ENCODE assay signal across 9 cellular contexts in genomic region chr6:138455746-138456392, GRCh38. TPM values are rescaled to one million over a fixed set of nuclear protein-coding genes. Genes with fewer than 3 reads are reported as not detected.
DNase-seq lines count a peak whose midpoint lies in the region; ATAC-seq, FAIRE-seq and TF ChIP-seq lines count a peak whose summit lies in the region.
"Had no signal": no experiment of that assay in that cellular context is flagged by ENCODE, and none has a peak within 500 bp of the region (broad histone marks: within the 10 kb centered on the region; RNA-seq: fewer than 3 reads in every experiment).

No MANE protein-coding gene starts in this region.

- H3K4me3 Mint-ChIP-seq in astrocyte (ENCODE audit: unreplicated experiment), result no peak overlapping the region

- H3K36me3 ChIP-seq in astrocyte (ENCODE audit: insufficient read depth, low read length) (peaks cover 3% of the 10 kb centered on the region), pancreas (no peaks in the 10 kb centered on the region)
- H3K36me3 ChIP-seq: neutrophil had no signal

- H3K9me3 Mint-ChIP-seq in astrocyte (ENCODE audit: unreplicated experiment), result no peaks in the 10 kb centered on the region

- peaks cover 3% of the 10 kb centered on the region for H4K20me1 ChIP-seq in astrocyte (ENCODE audit: insufficient read depth, low read length)

- H3K36me3 Mint-ChIP-seq in astrocyte (ENCODE audit: low read depth, unreplicated experiment), result peaks cover 7% of the 10 kb centered on the region

- no peaks in the 10 kb centered on the region for H3K27me3 Mint-ChIP-seq in astrocyte (ENCODE audit: low read depth, unreplicated experiment)

- H2AFZ ChIP-seq in astrocyte (ENCODE audit: low read depth, low read length), result no peak overlapping the region

- DNase-seq in GM13977 (ENCODE audit: low spot score) (peak; percentile 62), astrocyte (ENCODE audit: low read depth) (peak; percentile 71), pancreas (peak in 1 of 6 donors; percentile 23), HEK293T (ENCODE audit: extremely low spot score) (no peak), SHP77 (lab: John Stamatoyannopoulos, UW) (no peak), NCI-H187 treated with DMSO at 0.1 percent for 48 hours (lab: John Stamatoyannopoulos, UW) (no peak)

- no peak for TF ChIP-seq EP300 in Ishikawa (IDR thresholded peaks at IDR 0.05; ENCODE audit: borderline replicate concordance)

- in situ Hi-C loops in GM13977 (cut with MboI; ENCODE audit: low pct_unique_long_range_greater_than_20kb, low sequenced_read_pairs, unreplicated experiment), result no loop called here

- ATAC-seq in GM21619 (IDR thresholded peaks at IDR 0.05; ENCODE audit: unreplicated experiment) (peak; percentile 98), pancreas (peak; percentile 76 to 86 (median 86))

- intact Hi-C loops in pancreas (cut with DNase I), result no loop called here

- H3K4me1 ChIP-seq in astrocyte (ENCODE audit: insufficient read depth, low read length), result peaks cover 12% of the 10 kb centered on the region
- H3K4me1 ChIP-seq in pancreas, result peaks cover 0 to 11% (median 8%) of the 10 kb centered on the region in 3 donors

- H3K27ac ChIP-seq in astrocyte (ENCODE audit: low read depth, low read length), result no peak overlapping the region
- peak overlapping the region in 2 of 4 donors; percentile 69 to 70 for H3K27ac ChIP-seq in pancreas
- H3K27ac ChIP-seq: neutrophil had no signal

- no peaks in the 10 kb centered on the region for H3K79me2 ChIP-seq in astrocyte (ENCODE audit: insufficient read depth, low read length)

- WGBS in pancreas, 2 donors, result 27 to 30% methylated on average over 7 of the region's 7 CpGs

- no peak overlapping the region for H3K27ac Mint-ChIP-seq in astrocyte (ENCODE audit: unreplicated experiment)

- H3K9ac ChIP-seq in astrocyte (ENCODE audit: low read length), result no peak overlapping the region

- H3K4me3 ChIP-seq in astrocyte (ENCODE audit: insufficient read depth, low read depth, low read length), result no peak overlapping the region
- H3K4me3 ChIP-seq in pancreas, result no peak overlapping the region

- peaks cover 1% of the 10 kb centered on the region for H3K4me1 Mint-ChIP-seq in astrocyte (ENCODE audit: low read depth, unreplicated experiment)

- H3K4me2 ChIP-seq in astrocyte (ENCODE audit: low read length), result peak overlapping the region; percentile 48

- H3K27me3 ChIP-seq in astrocyte (ENCODE audit: insufficient read depth, low read length) (no peaks in the 10 kb centered on the region), pancreas (no peaks in the 10 kb centered on the region)
- H3K27me3 ChIP-seq: neutrophil had no signal

- FAIRE-seq in astrocyte (lab: Jason Lieb, UNC) (no peak), pancreas (lab: Jason Lieb, UNC) (no peak)

- H3K9me3 ChIP-seq in astrocyte (ENCODE audit: insufficient read depth, low read depth, low read length), result no peaks in the 10 kb centered on the region
- no peaks in the 10 kb centered on the region for H3K9me3 ChIP-seq in pancreas
- H3K9me3 ChIP-seq: neutrophil had no signal

- TF ChIP-seq RAD21 in Ishikawa (IDR thresholded peaks at IDR 0.05; ENCODE audit: low read depth), result no peak

- CTCF ChIA-PET in HEK293T (lab: Yijun Ruan, JAX), result interaction anchor here (0.7 kb wide), 1 partner anchor 9 kb away, joined by 3 read pairs; no protein-coding TSS in a partner anchor

- no peak for TF ChIP-seq CTCF in GM13977 (IDR thresholded peaks at IDR 0.05; ENCODE audit: extremely low read depth, insufficient read depth, missing control alignments)
- TF ChIP-seq CTCF in astrocyte (IDR thresholded peaks at IDR 0.05; ENCODE audit: insufficient read depth, low read depth, low read length), result no peak
- no peak for TF ChIP-seq CTCF in pancreas (IDR thresholded peaks at IDR 0.05)

- POLR2A ChIA-PET in HEK293T (lab: Yijun Ruan, JAX), result interaction anchor here (1.1 kb wide), 1 partner anchor 43 kb away, joined by 3 read pairs; the partner anchor contains the start of gene NHSL1

TF ChIP-seq in Ishikawa, 13 proteins besides CTCF, POLR2A, EP300 and RAD21:
- TF ChIP-seq CEBPB (IDR thresholded peaks at IDR 0.05), result no peak
- TF ChIP-seq MAX (IDR thresholded peaks at IDR 0.05), result no peak; the same call in 1 of the 2 replicates
- TF ChIP-seq EGR1 (IDR thresholded peaks at IDR 0.05), result peak; percentile 25; the same call in 1 of the 2 replicates
- 0 out of 2 replicates have a peak, but pooled peaks have one; percentile 51 for TF ChIP-seq NFIC (IDR thresholded peaks at IDR 0.05)
- peak; percentile 24; the same call in 1 of the 2 replicates for TF ChIP-seq FOXM1 (IDR thresholded peaks at IDR 0.05; ENCODE audit: borderline replicate concordance, low read depth)
- no peak for TF ChIP-seq USF1 (IDR thresholded peaks at IDR 0.05)

TF ChIP-seq in HEK293T, 16 proteins besides CTCF, POLR2A, EP300 and RAD21:
- TF ChIP-seq NFRKB (IDR thresholded peaks at IDR 0.05) (no peak), ARNT (IDR thresholded peaks at IDR 0.05) (no peak), LEF1 (IDR thresholded peaks at IDR 0.05; ENCODE audit: borderline replicate concordance) (no peak), PKNOX1 (IDR thresholded peaks at IDR 0.05) (no peak), L3MBTL2 (conservative IDR thresholded peaks at IDR 0.05) (no peak), FOXA1 (IDR thresholded peaks at IDR 0.05) (no peak)
TF ChIP-seq in HEK293T: peak in this region for 0.

RNA-seq across cellular contexts. Expression of gene NHSL1, which starts 43.4 kb away (rescaled TPM):
- total RNA-seq in astrocyte (28.7 and 33.5 TPM in 2 replicates), pancreas (10 to 100 TPM in 3 of 6 donors, 1 to 10 TPM in 3; 4.8 to 16.3 (median 11.8) TPM)
- polyA plus RNA-seq in pancreas, result 1 to 10 TPM; 3.5 to 4.6 TPM

RNA-seq across cellular contexts. Expression of gene HEBP2, which starts 51.8 kb away (rescaled TPM):
- total RNA-seq in astrocyte (32.6 and 40.5 TPM in 2 replicates), pancreas (10 to 100 TPM; 26.5 to 34.0 (median 30.7) TPM)
- 10 to 100 TPM; 10.7 to 18.8 TPM for polyA plus RNA-seq in pancreas

Comparison
In these comparisons a context has a peak if more than half of its experiments do, and no peak if none do; other contexts are left out.
1. DNase-seq: peak in GM13977 (single experiment) and astrocyte (single experiment); none in HEK293T (single experiment), SHP77 (0 of 2) and NCI-H187 treated with DMSO at 0.1 percent for 48 hours (single experiment).